In the genomic region with DNA sequence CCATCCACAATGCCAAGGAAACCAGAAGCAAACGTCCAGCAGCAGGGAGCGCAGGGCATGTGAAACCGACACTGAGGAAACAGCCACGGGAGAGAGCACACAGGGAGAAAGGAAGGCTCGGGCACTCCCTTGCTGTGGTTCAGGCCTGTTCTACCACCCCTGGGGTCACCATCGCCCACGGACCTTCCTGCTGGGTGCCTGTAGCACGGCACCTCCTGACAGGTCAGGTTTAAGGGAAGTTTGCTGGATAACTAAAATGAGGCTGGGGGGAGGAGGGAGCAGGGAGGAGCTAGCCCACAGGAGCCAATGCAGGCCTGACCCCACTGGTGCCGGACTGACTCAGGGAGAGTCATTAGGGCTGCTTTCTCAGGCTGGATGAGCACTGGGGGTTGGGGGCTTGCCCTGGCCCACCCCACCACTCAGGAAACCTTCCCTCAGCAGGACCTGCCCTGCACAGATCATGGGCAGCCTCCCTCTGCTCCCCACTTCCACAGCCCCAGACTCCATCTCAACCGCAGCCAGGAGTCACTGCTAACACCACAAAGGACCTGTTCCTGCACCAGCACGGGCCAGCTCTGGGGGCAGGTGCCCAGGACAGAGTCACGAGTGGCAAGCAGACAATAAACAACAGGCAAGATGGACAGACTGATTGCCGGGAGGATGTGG, we compare ENCODE assay signal across 9 cellular contexts. TPM values are rescaled to one million over a fixed set of nuclear protein-coding genes. Genes with fewer than 3 reads are reported as not detected.
DNase-seq lines count a peak whose midpoint lies in the region; ATAC-seq and TF ChIP-seq lines count a peak whose summit lies in the region.
"Had no signal": no experiment of that assay in that cellular context is flagged by ENCODE, and none has a peak within 500 bp of the region (broad histone marks: within the 10 kb centered on the region; RNA-seq: fewer than 3 reads in every experiment).

No MANE protein-coding gene starts in this region.

- H3K4me3 ChIP-seq in GM23338 = no peak overlapping the region; the same call in 1 of the 2 replicates

- H3K27me3 ChIP-seq in GM23338 (ENCODE audit: insufficient read depth) (no peaks in the 10 kb centered on the region), foreskin keratinocyte (no peaks in the 10 kb centered on the region)

- no peak overlapping the region for H3K4me2 ChIP-seq in GM23338

- peaks cover 35% of the 10 kb centered on the region for H3K4me1 Mint-ChIP-seq in GM23338
- peaks cover 27% of the 10 kb centered on the region for H3K4me1 Mint-ChIP-seq in activated naive CD8-positive, alpha-beta T cell treated with anti-CD3 and anti-CD28 coated beads, Interleukin-2, amount 10 ng/mL, durations not matched to agents 7 days and 5 days
- H3K4me1 Mint-ChIP-seq in mesothelial cell of epicardium = peaks cover 32% of the 10 kb centered on the region

- POLR2A ChIA-PET in activated naive CD8-positive, alpha-beta T cell treated with anti-CD3 and anti-CD28 coated beads, Interleukin-2, amount 10 ng/mL, durations not matched to agents 7 days and 5 days (lab: Charles Lee) = no interaction called here

- peaks cover 17% of the 10 kb centered on the region for H4K20me1 ChIP-seq in GM23338 (replicated peaks; ENCODE audit: insufficient read depth)

- peak overlapping the region; percentile 80 for H3K4me3 Mint-ChIP-seq in GM23338
- H3K4me3 Mint-ChIP-seq in activated naive CD8-positive, alpha-beta T cell treated with anti-CD3 and anti-CD28 coated beads, Interleukin-2, amount 10 ng/mL, durations not matched to agents 7 days and 5 days = peak overlapping the region; percentile 83
- H3K4me3 Mint-ChIP-seq in mesothelial cell of epicardium = peak overlapping the region; percentile 78

- ATAC-seq in GM23338 (no peak), foreskin keratinocyte (no peak), GM21515 (IDR thresholded peaks at IDR 0.05; ENCODE audit: unreplicated experiment) (no peak)
- no peak for ATAC-seq in activated naive CD8-positive, alpha-beta T cell treated with anti-CD3 and anti-CD28 coated beads, Interleukin-2, amount 10 ng/mL, durations not matched to agents 7 days and 5 days (ENCODE audit: low read depth)

- H3K4me1 ChIP-seq in GM23338 (ENCODE audit: insufficient read depth) = peaks cover 22% of the 10 kb centered on the region
- peaks cover 3% of the 10 kb centered on the region for H3K4me1 ChIP-seq in foreskin keratinocyte

- H3K9me2 ChIP-seq in GM23338 (ENCODE audit: insufficient read depth) = no peaks in the 10 kb centered on the region

- peaks cover 66% of the 10 kb centered on the region for H3K79me2 ChIP-seq in GM23338 (replicated peaks; ENCODE audit: insufficient read depth)

- peaks cover 16% of the 10 kb centered on the region for H3K27me3 Mint-ChIP-seq in GM23338 (ENCODE audit: insufficient read depth, low read depth, poor library complexity)
- no peaks in the 10 kb centered on the region for H3K27me3 Mint-ChIP-seq in activated naive CD8-positive, alpha-beta T cell treated with anti-CD3 and anti-CD28 coated beads, Interleukin-2, amount 10 ng/mL, durations not matched to agents 7 days and 5 days
- H3K27me3 Mint-ChIP-seq in mesothelial cell of epicardium (ENCODE audit: low read depth) = no peaks in the 10 kb centered on the region

- H3K27ac ChIP-seq in 22Rv1 (peak overlapping the region; percentile 89; the same call in 1 of the 2 replicates), GM23338 (ENCODE audit: low read depth) (no peak overlapping the region), foreskin keratinocyte (no peak overlapping the region)

- DNase-seq in GM23338 (ENCODE audit: low spot score) = no peak
- no peak for DNase-seq in activated naive CD8-positive, alpha-beta T cell treated with anti-CD3 and anti-CD28 coated beads, Interleukin-2, amount 10 ng/mL, durations not matched to agents 7 days and 5 days
- DNase-seq in mesothelial cell of epicardium (ENCODE audit: low spot score in 2 of 2, unreplicated experiment in 2 of 2) = no peak
- no peak for DNase-seq in NCI-H1417 treated with DMSO at 0.1 percent for 48 hours (lab: John Stamatoyannopoulos, UW)
- no peak for DNase-seq in NCI-H1694 (lab: John Stamatoyannopoulos, UW)
- DNase-seq in foreskin keratinocyte = no peak
- DNase-seq: DMS153 had no signal

- no peaks in the 10 kb centered on the region for H3K9me3 Mint-ChIP-seq in GM23338
- no peaks in the 10 kb centered on the region for H3K9me3 Mint-ChIP-seq in activated naive CD8-positive, alpha-beta T cell treated with anti-CD3 and anti-CD28 coated beads, Interleukin-2, amount 10 ng/mL, durations not matched to agents 7 days and 5 days
- H3K9me3 Mint-ChIP-seq in mesothelial cell of epicardium = no peaks in the 10 kb centered on the region

- no peak overlapping the region for H2AFZ ChIP-seq in GM23338

- no peak for TF ChIP-seq CTCF in 22Rv1 (IDR thresholded peaks at IDR 0.05)
- no peak for TF ChIP-seq CTCF in GM23338 (conservative IDR thresholded peaks at IDR 0.05; ENCODE audit: low read depth in 2 of 2)
- no peak for TF ChIP-seq CTCF in mesothelial cell of epicardium (IDR thresholded peaks at IDR 0.05; ENCODE audit: unreplicated experiment)
- TF ChIP-seq CTCF in foreskin keratinocyte (conservative IDR thresholded peaks at IDR 0.05) = no peak

- no peaks in the 10 kb centered on the region for H3K36me3 ChIP-seq in GM23338 (ENCODE audit: insufficient read depth)

- H3F3A ChIP-seq in GM23338 (replicated peaks; ENCODE audit: low read depth) = peaks cover 17% of the 10 kb centered on the region

- H3K36me3 Mint-ChIP-seq in GM23338 (ENCODE audit: low read depth) = peaks cover 6% of the 10 kb centered on the region; the same call in 2 of the 3 replicates
- H3K36me3 Mint-ChIP-seq in activated naive CD8-positive, alpha-beta T cell treated with anti-CD3 and anti-CD28 coated beads, Interleukin-2, amount 10 ng/mL, durations not matched to agents 7 days and 5 days = peaks cover 3% of the 10 kb centered on the region
- no peaks in the 10 kb centered on the region for H3K36me3 Mint-ChIP-seq in mesothelial cell of epicardium

- H3K27ac Mint-ChIP-seq in GM23338 (no peak overlapping the region), mesothelial cell of epicardium (no peak overlapping the region)
- no peak overlapping the region for H3K27ac Mint-ChIP-seq in activated naive CD8-positive, alpha-beta T cell treated with anti-CD3 and anti-CD28 coated beads, Interleukin-2, amount 10 ng/mL, durations not matched to agents 7 days and 5 days

TF ChIP-seq in GM23338, 12 proteins besides CTCF, POLR2A, EP300 and RAD21 (continues in another document):
- TF ChIP-seq ZNF331 (CRISPR knock-in tag; IDR thresholded peaks at IDR 0.05; ENCODE audit: low read depth) (no peak), ZNF114 (CRISPR knock-in tag; IDR thresholded peaks at IDR 0.05) (no peak), EZH2 (IDR thresholded peaks at IDR 0.05; ENCODE audit: low read depth, unreplicated experiment) (no peak)

RNA-seq across cellular contexts. Expression of gene UCKL1, which starts 2.3 kb away (rescaled TPM):
- total RNA-seq in GM23338 (2014; rRNA removed; shearing (Covaris generic)) = 46.5 and 56.8 TPM in 2 replicates
- polyA plus RNA-seq in GM23338 (2016; fragmentation: Nextera tagmentation; extraction: Ambion mirVana) = 82.5 and 89.3 TPM in 2 replicates
- 10 to 100 TPM; 45.0 to 48.4 TPM for total RNA-seq in activated naive CD8-positive, alpha-beta T cell treated with anti-CD3 and anti-CD28 coated beads, Interleukin-2, amount 10 ng/mL, durations not matched to agents 7 days and 5 days
- total RNA-seq in mesothelial cell of epicardium = 56.8 to 60.0 TPM (median 58.0 TPM) in 3 replicates
- total RNA-seq in foreskin keratinocyte = 24.9 and 28.2 TPM in 2 replicates
- 30.2 and 30.5 TPM in 2 replicates for polyA plus RNA-seq in foreskin keratinocyte

RNA-seq across cellular contexts. Expression of gene ZNF512B, which starts 15.8 kb away (rescaled TPM):
- 21.4 and 28.8 TPM in 2 replicates for total RNA-seq in GM23338 (2014; rRNA removed; shearing (Covaris generic))
- polyA plus RNA-seq in GM23338 (2016; fragmentation: Nextera tagmentation; extraction: Ambion mirVana) = 6.0 and 6.1 TPM in 2 replicates
- 10 to 100 TPM; 15.4 TPM for total RNA-seq in activated naive CD8-positive, alpha-beta T cell treated with anti-CD3 and anti-CD28 coated beads, Interleukin-2, amount 10 ng/mL, durations not matched to agents 7 days and 5 days
- 60.0 to 62.0 TPM (median 61.0 TPM) in 3 replicates for total RNA-seq in mesothelial cell of epicardium
- 13.3 and 14.5 TPM in 2 replicates for total RNA-seq in foreskin keratinocyte
- 6.5 and 6.8 TPM in 2 replicates for polyA plus RNA-seq in foreskin keratinocyte

RNA-seq across cellular contexts. Expression of gene SAMD10, which starts 25.5 kb away (rescaled TPM):
- 2.8 and 7.3 TPM in 2 replicates for total RNA-seq in GM23338 (2014; rRNA removed; shearing (Covaris generic))
- polyA plus RNA-seq in GM23338 (2016; fragmentation: Nextera tagmentation; extraction: Ambion mirVana) (2.1 and 3.2 TPM in 2 replicates), foreskin keratinocyte (2.1 and 2.3 TPM in 2 replicates)
- 10 to 100 TPM; 16.2 to 18.8 TPM for total RNA-seq in activated naive CD8-positive, alpha-beta T cell treated with anti-CD3 and anti-CD28 coated beads, Interleukin-2, amount 10 ng/mL, durations not matched to agents 7 days and 5 days
- total RNA-seq in mesothelial cell of epicardium (10.3 to 11.7 TPM (median 11.4 TPM) in 3 replicates), foreskin keratinocyte (1.7 and 1.8 TPM in 2 replicates)

RNA-seq across cellular contexts. Expression of gene PRPF6, which starts 27.0 kb away (rescaled TPM):
- 73.5 and 79.9 TPM in 2 replicates for total RNA-seq in GM23338 (2014; rRNA removed; shearing (Covaris generic))
- 53.8 and 56.2 TPM in 2 replicates for polyA plus RNA-seq in GM23338 (2016; fragmentation: Nextera tagmentation; extraction: Ambion mirVana)
- total RNA-seq in activated naive CD8-positive, alpha-beta T cell treated with anti-CD3 and anti-CD28 coated beads, Interleukin-2, amount 10 ng/mL, durations not matched to agents 7 days and 5 days = 10 to 100 TPM; 76.7 to 78.4 TPM
- 65.2 to 68.2 TPM (median 65.9 TPM) in 3 replicates for total RNA-seq in mesothelial cell of epicardium
- total RNA-seq in foreskin keratinocyte = 57.8 and 62.6 TPM in 2 replicates
- polyA plus RNA-seq in foreskin keratinocyte = 40.3 and 42.6 TPM in 2 replicates

RNA-seq across cellular contexts. Expression of gene DNAJC5, which starts 59.0 kb away (rescaled TPM):
- 29.5 and 33.5 TPM in 2 replicates for total RNA-seq in GM23338 (2014; rRNA removed; shearing (Covaris generic))
- polyA plus RNA-seq in GM23338 (2016; fragmentation: Nextera tagmentation; extraction: Ambion mirVana) (6.9 and 7.1 TPM in 2 replicates), foreskin keratinocyte (35.8 and 37.0 TPM in 2 replicates)
- total RNA-seq in activated naive CD8-positive, alpha-beta T cell treated with anti-CD3 and anti-CD28 coated beads, Interleukin-2, amount 10 ng/mL, durations not matched to agents 7 days and 5 days = 10 to 100 TPM; 48.3 to 49.2 TPM
- total RNA-seq in mesothelial cell of epicardium (40.6 to 43.2 TPM (median 41.6 TPM) in 3 replicates), foreskin keratinocyte (71.1 and 74.0 TPM in 2 replicates)
